In the genomic region with DNA sequence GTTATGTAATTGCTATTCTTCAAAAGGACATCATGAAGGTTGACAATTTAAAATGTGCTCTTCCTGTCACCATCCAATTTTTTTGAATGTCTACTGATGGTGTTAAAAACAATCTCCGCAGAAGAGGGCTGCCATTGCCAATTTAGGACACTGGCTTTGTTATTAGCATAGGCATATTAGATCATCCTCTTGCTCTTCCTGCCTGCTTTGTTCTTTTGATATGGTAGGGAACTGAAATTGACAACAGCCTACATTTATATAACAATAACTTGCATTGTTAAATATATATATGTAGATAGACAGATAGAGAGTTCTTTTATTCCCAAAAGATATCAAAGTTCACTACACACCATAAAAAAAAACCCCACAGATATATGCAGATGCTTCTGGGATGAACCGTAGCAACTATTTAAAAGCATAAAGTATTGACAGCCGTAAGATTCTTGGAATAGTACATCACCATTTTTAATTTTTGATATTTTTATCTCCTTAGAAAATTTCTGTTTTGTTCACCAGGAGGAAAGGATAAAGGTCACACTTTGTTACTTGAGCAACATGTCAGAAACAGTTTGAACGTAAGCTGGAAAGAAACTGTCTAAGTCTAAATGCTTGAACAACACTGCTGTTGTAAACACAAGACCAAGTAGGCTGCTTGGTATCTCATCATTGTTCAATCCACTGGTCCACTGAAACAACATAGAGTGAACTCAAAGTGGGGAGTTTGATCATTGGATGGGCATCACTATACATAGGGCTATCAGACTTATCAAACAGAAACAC, we compare ENCODE assay signal across 15 cellular contexts.
"Had no signal": no experiment of that assay in that cellular context is flagged by ENCODE, and none has a peak within 500 bp of the region (broad histone marks: within the 10 kb centered on the region; RNA-seq: fewer than 3 reads in every experiment).

No MANE protein-coding gene starts in this region.

- DNase-seq: cortex of kidney; effector memory CD4-positive, alpha-beta T cell; kidney glomerular epithelial cell; mammary epithelial cell; natural killer cell; nucleus accumbens; ovary; spleen; stimulated activated CD4-positive, alpha-beta T cell treated with anti-CD3 and anti-CD28 coated beads, Interleukin-15, amount 100 ng/mL, for 24 hours; stimulated activated CD4-positive, alpha-beta T cell treated with anti-CD3 and anti-CD28 coated beads, Interleukin-1b, Interleukin-23, amount 100 ng/mL, for 48 hours; stimulated activated CD4-positive, alpha-beta T cell treated with anti-CD3 and anti-CD28 coated beads, Interleukin-4, amount 100 ng/mL, for 24 hours; transverse colon had no signal

- ATAC-seq: gastroesophageal sphincter; natural killer cell; sciatic nerve; stimulated activated memory B cell treated with anti-CD40 and anti-IgM and Interleukin-4, amounts not matched to agents 10 μg/mL and 1 μg/mL and 100 μg/mL, for 72 hours had no signal
